ENCODE assay signal across 26 cellular contexts in the genomic region with DNA sequence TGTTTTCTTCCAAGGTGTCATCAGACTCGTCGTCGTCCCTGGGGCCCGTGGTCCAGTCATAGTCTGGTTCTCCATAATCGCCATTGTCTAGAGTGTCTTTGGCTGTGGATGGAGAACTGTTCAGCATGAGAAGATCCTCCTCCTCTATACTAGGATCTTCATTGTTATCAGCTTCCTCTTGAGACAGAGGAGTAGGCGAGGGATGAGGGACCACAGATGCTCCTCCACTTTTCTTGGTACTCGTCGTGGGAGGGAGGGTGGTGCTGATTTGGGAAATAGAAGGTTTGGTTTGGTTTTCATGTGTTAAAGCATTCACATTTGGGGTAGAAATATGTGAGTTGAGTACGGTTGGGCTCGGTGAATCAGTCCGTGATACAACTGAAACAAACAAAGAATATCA. TPM values are rescaled to one million over a fixed set of nuclear protein-coding genes. Genes with fewer than 3 reads are reported as not detected.
DNase-seq lines count a peak whose midpoint lies in the region; ATAC-seq lines count a peak whose summit lies in the region.
"Had no signal": no experiment of that assay in that cellular context is flagged by ENCODE, and none has a peak within 500 bp of the region (broad histone marks: within the 10 kb centered on the region; RNA-seq: fewer than 3 reads in every experiment).

No MANE protein-coding gene starts in this region.

- no peak overlapping the region for H3K4me3 ChIP-seq in CD8-positive, alpha-beta memory T cell (ENCODE audit: low read length)
- H3K4me3 ChIP-seq: hepatocyte, left lung, right lobe of liver, uterus had no signal

- no peaks in the 10 kb centered on the region for H3K27me3 Mint-ChIP-seq in activated CD8-positive, alpha-beta memory T cell treated with anti-CD3 and anti-CD28 coated beads, Interleukin-2, amount 10 ng/mL, durations not matched to agents 7 days and 5 days
- no peaks in the 10 kb centered on the region for H3K27me3 Mint-ChIP-seq in CD8-positive, alpha-beta memory T cell
- H3K27me3 Mint-ChIP-seq in activated T-helper 2 cell treated with anti-CD3 and anti-CD28 coated beads, Interferon-gamma antibody, Interleukin-2, Interleukin-4, amounts not matched to agents 10 μg/mL and 5 μg/mL and 100 μg/mL, durations not matched to agents 14 hours and 24 hours and 36 hours (ENCODE audit: low read depth) = no peaks in the 10 kb centered on the region
- no peaks in the 10 kb centered on the region for H3K27me3 Mint-ChIP-seq in naive B cell

- intact Hi-C loops in activated T-helper 2 cell treated with anti-CD3 and anti-CD28 coated beads, Interferon-gamma antibody, Interleukin-2, Interleukin-4, amounts not matched to agents 10 μg/mL and 5 μg/mL and 100 μg/mL, durations not matched to agents 14 hours and 24 hours and 36 hours (cut with micrococcal nuclease) = loop anchor here (1.0 kb wide), 1 partner anchor 9 kb away; a partner anchor contains a TSS

- peaks cover 39% of the 10 kb centered on the region for H3K4me1 Mint-ChIP-seq in activated CD8-positive, alpha-beta memory T cell treated with anti-CD3 and anti-CD28 coated beads, Interleukin-2, amount 10 ng/mL, durations not matched to agents 7 days and 5 days
- H3K4me1 Mint-ChIP-seq in CD8-positive, alpha-beta memory T cell = peaks cover 28 to 49% (median 45%) of the 10 kb centered on the region in 3 donors
- peaks cover 43% of the 10 kb centered on the region for H3K4me1 Mint-ChIP-seq in activated T-helper 2 cell treated with anti-CD3 and anti-CD28 coated beads, Interferon-gamma antibody, Interleukin-2, Interleukin-4, amounts not matched to agents 10 μg/mL and 5 μg/mL and 100 μg/mL, durations not matched to agents 14 hours and 24 hours and 36 hours (ENCODE audit: low read depth)
- peaks cover 27 to 56% (median 37%) of the 10 kb centered on the region in 3 donors for H3K4me1 Mint-ChIP-seq in naive B cell

- H3K27ac ChIP-seq in CD8-positive, alpha-beta memory T cell (ENCODE audit: low read depth, low read length) = no peak overlapping the region
- H3K27ac ChIP-seq: hepatocyte, left lung, right lobe of liver, uterus had no signal

- H3K27me3 ChIP-seq in CD8-positive, alpha-beta memory T cell (ENCODE audit: insufficient read depth, low read length, poor library complexity, severe bottlenecking) = no peaks in the 10 kb centered on the region
- H3K27me3 ChIP-seq: hepatocyte, left lung, right lobe of liver, uterus had no signal

- peaks cover 42% of the 10 kb centered on the region for H3K36me3 Mint-ChIP-seq in activated CD8-positive, alpha-beta memory T cell treated with anti-CD3 and anti-CD28 coated beads, Interleukin-2, amount 10 ng/mL, durations not matched to agents 7 days and 5 days
- peaks cover 0 to 55% (median 11%) of the 10 kb centered on the region in 3 donors for H3K36me3 Mint-ChIP-seq in CD8-positive, alpha-beta memory T cell
- peaks cover 67% of the 10 kb centered on the region for H3K36me3 Mint-ChIP-seq in activated T-helper 2 cell treated with anti-CD3 and anti-CD28 coated beads, Interferon-gamma antibody, Interleukin-2, Interleukin-4, amounts not matched to agents 10 μg/mL and 5 μg/mL and 100 μg/mL, durations not matched to agents 14 hours and 24 hours and 36 hours (ENCODE audit: low read depth)
- H3K36me3 Mint-ChIP-seq in naive B cell = peaks cover 8 to 27% of the 10 kb centered on the region in 2 donors

- DNase-seq in activated CD8-positive, alpha-beta memory T cell treated with anti-CD3 and anti-CD28 coated beads, Interleukin-2, amount 10 ng/mL, durations not matched to agents 7 days and 5 days = no peak
- no peak for DNase-seq in activated CD8-positive, alpha-beta memory T cell treated with anti-CD3 and anti-CD28 coated beads, Interleukin-2, amount 50 U/mL, for 4 hours
- no peak for DNase-seq in CD8-positive, alpha-beta memory T cell
- DNase-seq in activated T-helper 2 cell treated with anti-CD3 and anti-CD28 coated beads, Interferon-gamma antibody, Interleukin-2, Interleukin-4, amounts not matched to agents 10 μg/mL and 5 μg/mL and 100 μg/mL, durations not matched to agents 14 hours and 24 hours and 36 hours (ENCODE audit: low spot score) = no peak
- DNase-seq in naive B cell (no peak), SKM-1 treated with dmso at 0.1 percent for 144 hours (lab: John Stamatoyannopoulos, UW; ENCODE audit: unreplicated experiment) (no peak), NCI-H226 (no peak), activated gamma-delta T cell treated with Interleukin-2 at 50 U/mL for 16 hours (no peak)
- DNase-seq: dermis blood vessel endothelial cell, EL, erythroblast, foreskin fibroblast, H7, immature natural killer cell, midbrain, NCI-H1105 treated with DMSO at 0.1 percent for 48 hours, NCI-H2081, NCI-H446, PC-3, posterior cingulate gyrus, right lobe of liver, SHP77, uterus had no signal

- no peak for ATAC-seq in activated CD8-positive, alpha-beta memory T cell treated with anti-CD3 and anti-CD28 coated beads, Interleukin-2, amount 10 ng/mL, durations not matched to agents 7 days and 5 days
- no peak for ATAC-seq in naive B cell (ENCODE audit: low read depth in 2 of 2)
- ATAC-seq: left lung, PC-3, right lobe of liver had no signal

- H3K9me3 ChIP-seq in CD8-positive, alpha-beta memory T cell (ENCODE audit: low read length) = no peaks in the 10 kb centered on the region
- H3K9me3 ChIP-seq: left lung, right lobe of liver, uterus had no signal

- no peaks in the 10 kb centered on the region for H3K9me3 Mint-ChIP-seq in activated CD8-positive, alpha-beta memory T cell treated with anti-CD3 and anti-CD28 coated beads, Interleukin-2, amount 10 ng/mL, durations not matched to agents 7 days and 5 days (ENCODE audit: low read depth)
- H3K9me3 Mint-ChIP-seq in CD8-positive, alpha-beta memory T cell = no peaks in the 10 kb centered on the region
- peaks cover 6% of the 10 kb centered on the region for H3K9me3 Mint-ChIP-seq in activated T-helper 2 cell treated with anti-CD3 and anti-CD28 coated beads, Interferon-gamma antibody, Interleukin-2, Interleukin-4, amounts not matched to agents 10 μg/mL and 5 μg/mL and 100 μg/mL, durations not matched to agents 14 hours and 24 hours and 36 hours
- peaks cover 0 to 2% (median 0%) of the 10 kb centered on the region in 7 donors for H3K9me3 Mint-ChIP-seq in naive B cell
- H3K9me3 Mint-ChIP-seq: immature natural killer cell, neural crest cell had no signal

- H3K4me1 ChIP-seq in CD8-positive, alpha-beta memory T cell (ENCODE audit: insufficient read depth, low read length) = peaks cover 14% of the 10 kb centered on the region
- H3K4me1 ChIP-seq: right lobe of liver, uterus had no signal

- POLR2A ChIA-PET in CD8-positive, alpha-beta memory T cell (lab: Charles Lee) = no interaction called here

- H3K36me3 ChIP-seq in CD8-positive, alpha-beta memory T cell (ENCODE audit: insufficient read depth, low read length) = peaks cover 8% of the 10 kb centered on the region
- H3K36me3 ChIP-seq: uterus had no signal

- CTCF ChIA-PET in activated CD8-positive, alpha-beta memory T cell treated with anti-CD3 and anti-CD28 coated beads, Interleukin-2, amount 10 ng/mL, durations not matched to agents 7 days and 5 days (lab: Charles Lee) = interaction anchor here (1.6 kb wide), 1 partner anchor 20 kb away, joined by 3 read pairs; no protein-coding TSS in a partner anchor
- CTCF ChIA-PET in CD8-positive, alpha-beta memory T cell (lab: Charles Lee) = no interaction called here

- H3K27ac Mint-ChIP-seq in activated CD8-positive, alpha-beta memory T cell treated with anti-CD3 and anti-CD28 coated beads, Interleukin-2, amount 10 ng/mL, durations not matched to agents 7 days and 5 days = peak overlapping the region; percentile 10
- peak overlapping the region in 5 of 8 donors; percentile 24 to 55 (median 34) for H3K27ac Mint-ChIP-seq in CD8-positive, alpha-beta memory T cell
- H3K27ac Mint-ChIP-seq in activated T-helper 2 cell treated with anti-CD3 and anti-CD28 coated beads, Interferon-gamma antibody, Interleukin-2, Interleukin-4, amounts not matched to agents 10 μg/mL and 5 μg/mL and 100 μg/mL, durations not matched to agents 14 hours and 24 hours and 36 hours = peak overlapping the region; percentile 89
- peak overlapping the region; percentile 47 to 75 (median 71) for H3K27ac Mint-ChIP-seq in naive B cell

- H3K4me3 Mint-ChIP-seq in activated CD8-positive, alpha-beta memory T cell treated with anti-CD3 and anti-CD28 coated beads, Interleukin-2, amount 10 ng/mL, durations not matched to agents 7 days and 5 days = no peak overlapping the region
- H3K4me3 Mint-ChIP-seq in CD8-positive, alpha-beta memory T cell = no peak overlapping the region
- peak overlapping the region; percentile 75 for H3K4me3 Mint-ChIP-seq in activated T-helper 2 cell treated with anti-CD3 and anti-CD28 coated beads, Interferon-gamma antibody, Interleukin-2, Interleukin-4, amounts not matched to agents 10 μg/mL and 5 μg/mL and 100 μg/mL, durations not matched to agents 14 hours and 24 hours and 36 hours (ENCODE audit: low read depth)
- peak overlapping the region in 3 of 8 donors; percentile 15 to 70 (median 32) for H3K4me3 Mint-ChIP-seq in naive B cell
- H3K4me3 Mint-ChIP-seq: immature natural killer cell, neural crest cell had no signal

RNA-seq across cellular contexts. Expression of a gene that starts 8.8 kb away (rescaled TPM):
- total RNA-seq in activated CD8-positive, alpha-beta memory T cell treated with anti-CD3 and anti-CD28 coated beads, Interleukin-2, amount 10 ng/mL, durations not matched to agents 7 days and 5 days = 10 to 100 TPM; 20.9 to 25.7 TPM
- total RNA-seq in CD8-positive, alpha-beta memory T cell = 10 to 100 TPM; 21.7 to 21.8 TPM
- polyA plus RNA-seq in CD8-positive, alpha-beta memory T cell = 25.4 TPM
- 63.7 and 66.7 TPM in 2 replicates for total RNA-seq in activated T-helper 2 cell treated with anti-CD3 and anti-CD28 coated beads, Interferon-gamma antibody, Interleukin-2, Interleukin-4, amounts not matched to agents 10 μg/mL and 5 μg/mL and 100 μg/mL, durations not matched to agents 14 hours and 24 hours and 36 hours
- 10 to 100 TPM; 37.2 to 44.3 (median 41.2) TPM for polyA plus RNA-seq in naive B cell (ENCODE audit: low read depth in 6 of 6)

RNA-seq across cellular contexts. Expression of a gene that starts 45.1 kb away (rescaled TPM):
- total RNA-seq in activated CD8-positive, alpha-beta memory T cell treated with anti-CD3 and anti-CD28 coated beads, Interleukin-2, amount 10 ng/mL, durations not matched to agents 7 days and 5 days = 100 to 1,000 TPM; 204 to 258 TPM
- total RNA-seq in CD8-positive, alpha-beta memory T cell = 100 to 1,000 TPM; 409 to 422 TPM
- polyA plus RNA-seq in CD8-positive, alpha-beta memory T cell = 92.8 TPM
- total RNA-seq in activated T-helper 2 cell treated with anti-CD3 and anti-CD28 coated beads, Interferon-gamma antibody, Interleukin-2, Interleukin-4, amounts not matched to agents 10 μg/mL and 5 μg/mL and 100 μg/mL, durations not matched to agents 14 hours and 24 hours and 36 hours = 455 and 459 TPM in 2 replicates
- polyA plus RNA-seq in naive B cell (ENCODE audit: low read depth in 6 of 6) = 10 to 100 TPM; 76.4 to 88.7 (median 79.2) TPM

Comparison
In these comparisons a context has a peak if more than half of its experiments do, and no peak if none do; other contexts are left out.
1. H3K27ac Mint-ChIP-seq: peak in every context shown above with its lines; median percentile 89 in activated T-helper 2 cell treated with anti-CD3 and anti-CD28 coated beads, Interferon-gamma antibody, Interleukin-2, Interleukin-4, amounts not matched to agents 10 μg/mL and 5 μg/mL and 100 μg/mL, durations not matched to agents 14 hours and 24 hours and 36 hours; 71 in naive B cell; 34 in CD8-positive, alpha-beta memory T cell; 10 in activated CD8-positive, alpha-beta memory T cell treated with anti-CD3 and anti-CD28 coated beads, Interleukin-2, amount 10 ng/mL, durations not matched to agents 7 days and 5 days.